Comparison of ENCODE assay signal across 30 cellular contexts in the genomic region with DNA sequence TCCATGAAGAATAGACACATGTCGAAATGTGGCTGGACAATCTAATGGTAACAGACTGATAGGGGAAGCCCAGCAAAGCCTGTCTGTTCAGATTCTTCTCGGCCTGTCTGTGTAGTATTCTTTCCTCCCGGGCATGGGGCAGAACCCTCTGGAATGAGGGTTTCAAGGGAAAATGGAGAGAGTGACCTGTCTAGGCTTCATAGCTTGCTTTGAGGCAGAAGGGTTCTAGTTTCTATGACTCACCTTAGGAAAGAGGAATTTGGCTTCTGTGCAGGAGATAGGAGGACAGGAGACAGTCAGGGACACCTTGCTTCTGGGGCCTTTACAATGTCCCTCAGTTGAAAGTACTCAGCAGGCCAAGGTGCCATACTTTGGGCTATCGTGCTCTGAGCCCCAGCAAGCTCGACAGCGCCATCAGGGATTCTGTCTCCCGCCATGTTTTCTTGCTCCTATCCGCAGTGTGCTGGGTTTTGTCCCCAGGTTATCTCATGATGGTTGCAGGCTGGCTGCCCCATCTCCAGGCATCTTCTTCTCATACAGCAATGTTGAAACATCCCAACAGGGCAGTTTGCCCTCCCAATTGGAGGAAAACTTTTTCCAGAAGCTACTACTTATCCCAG.
"Had no signal": no experiment of that assay in that cellular context is flagged by ENCODE, and none has a peak within 500 bp of the region (broad histone marks: within the 10 kb centered on the region; RNA-seq: fewer than 3 reads in every experiment).

No MANE protein-coding gene starts in this region.

- H3K4me3 Mint-ChIP-seq: naive thymus-derived CD8-positive, alpha-beta T cell; nephron; neural crest cell; stimulated activated naive B cell treated with anti-CD40 and anti-IgM and Interleukin-4, amounts not matched to agents 10 μg/mL and 1 μg/mL and 100 μg/mL, for 72 hours had no signal

- FAIRE-seq: keratinocyte, pancreas had no signal

- H3K27ac ChIP-seq: lower lobe of right lung, pancreas, prostate gland, skin epidermis, stomach, suprapubic skin, thoracic aorta, tibial artery, upper lobe of left lung, vagina had no signal

- H3K27me3 ChIP-seq: pancreas, stomach, suprapubic skin, tibial artery, upper lobe of left lung, vagina had no signal

- ATAC-seq: left cardiac atrium; left lobe of liver; lower lobe of right lung; naive thymus-derived CD8-positive, alpha-beta T cell; pancreas; right cardiac atrium; sciatic nerve; stimulated activated naive B cell treated with anti-CD40 and anti-IgM and Interleukin-4, amounts not matched to agents 10 μg/mL and 1 μg/mL and 100 μg/mL, for 72 hours; stimulated activated naive CD8-positive, alpha-beta T cell treated with anti-CD3 and anti-CD28 coated beads, Interleukin-15, Interleukin-2, amounts not matched to agents 100 U/mL and 50 U/mL, for 24 hours had no signal

- H3K9me3 ChIP-seq: lower lobe of right lung, pancreas, prostate gland, stomach, suprapubic skin, thoracic aorta, tibial artery, upper lobe of left lung, vagina had no signal

- H3K4me3 ChIP-seq: lower lobe of right lung, pancreas, prostate gland, skin epidermis, stomach, suprapubic skin, thoracic aorta, tibial artery, upper lobe of left lung, vagina had no signal

- H3K9me3 Mint-ChIP-seq: naive thymus-derived CD8-positive, alpha-beta T cell; nephron; neural crest cell; stimulated activated naive B cell treated with anti-CD40 and anti-IgM and Interleukin-4, amounts not matched to agents 10 μg/mL and 1 μg/mL and 100 μg/mL, for 72 hours had no signal

- DNase-seq: hypothalamus; kidney glomerular epithelial cell; left cardiac atrium; lower lobe of right lung; mammary epithelial cell; mesenchymal stem cell; naive thymus-derived CD8-positive, alpha-beta T cell; nucleus accumbens; pancreas; retina; right cardiac atrium; stimulated activated CD4-positive, alpha-beta T cell treated with anti-CD3 and anti-CD28 coated beads, Interleukin-12 subunit alpha, Interleukin-12 subunit beta, amount 100 ng/mL, for 4 hours; stimulated activated CD4-positive, alpha-beta T cell treated with anti-CD3 and anti-CD28 coated beads, Interleukin-15, amount 100 ng/mL, for 24 hours; stimulated activated CD4-positive, alpha-beta T cell treated with anti-CD3 and anti-CD28 coated beads, Interleukin-2, amount 100 ng/mL, for 24 hours; stimulated activated CD4-positive, alpha-beta T cell treated with anti-CD3 and anti-CD28 coated beads, Interleukin-4, amount 100 ng/mL, for 1 hour; stimulated activated naive B cell treated with anti-CD40 and anti-IgM and Interleukin-4, amounts not matched to agents 10 μg/mL and 1 μg/mL and 100 μg/mL, for 72 hours; stimulated activated naive CD8-positive, alpha-beta T cell treated with anti-CD3 and anti-CD28 coated beads, Interleukin-15, Interleukin-2, amounts not matched to agents 100 U/mL and 50 U/mL, for 24 hours; stomach; tibial artery; upper lobe of left lung had no signal

- H3K36me3 ChIP-seq: lower lobe of right lung, pancreas, prostate gland, stomach, suprapubic skin, thoracic aorta, tibial artery, upper lobe of left lung, vagina had no signal

- H3K4me1 ChIP-seq: lower lobe of right lung, pancreas, prostate gland, stomach, suprapubic skin, tibial artery, upper lobe of left lung, vagina had no signal

- H3K27ac Mint-ChIP-seq: nephron; stimulated activated naive B cell treated with anti-CD40 and anti-IgM and Interleukin-4, amounts not matched to agents 10 μg/mL and 1 μg/mL and 100 μg/mL, for 72 hours had no signal

- H3K36me3 Mint-ChIP-seq: naive thymus-derived CD8-positive, alpha-beta T cell; stimulated activated naive B cell treated with anti-CD40 and anti-IgM and Interleukin-4, amounts not matched to agents 10 μg/mL and 1 μg/mL and 100 μg/mL, for 72 hours had no signal

- H3K27me3 Mint-ChIP-seq: stimulated activated naive B cell treated with anti-CD40 and anti-IgM and Interleukin-4, amounts not matched to agents 10 μg/mL and 1 μg/mL and 100 μg/mL, for 72 hours had no signal

- H3K4me1 Mint-ChIP-seq: nephron, neural crest cell had no signal
